In the genomic region with DNA sequence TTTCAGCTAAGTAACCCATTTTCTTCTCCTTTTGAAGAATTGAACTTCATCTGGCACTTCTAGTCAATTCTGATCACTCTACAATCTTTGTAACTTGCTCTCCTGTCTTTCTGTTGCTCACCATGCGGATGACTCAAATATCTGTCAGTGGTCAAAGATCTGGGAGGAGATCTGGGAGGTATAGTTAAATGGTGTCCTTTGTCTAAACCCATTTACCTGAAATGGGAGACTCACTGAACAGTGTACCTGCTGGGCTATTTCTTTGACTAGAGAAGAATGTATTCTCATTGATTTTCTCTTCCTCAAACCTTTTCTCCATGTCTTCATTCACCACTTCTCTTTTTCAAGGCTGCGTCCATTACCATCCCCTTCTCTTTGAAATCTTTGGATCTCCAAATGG, we compare ENCODE assay signal across 30 cellular contexts. TPM values are rescaled to one million over a fixed set of nuclear protein-coding genes. Genes with fewer than 3 reads are reported as not detected.
"Had no signal": no experiment of that assay in that cellular context is flagged by ENCODE, and none has a peak within 500 bp of the region (broad histone marks: within the 10 kb centered on the region; RNA-seq: fewer than 3 reads in every experiment).

No MANE protein-coding gene starts in this region.

- H3K4me3 ChIP-seq: adrenal gland, MG63, SJCRH30 had no signal

- DNase-seq: activated CD4-positive, alpha-beta T cell treated with anti-CD3 and anti-CD28 coated beads for 4 hours; activated CD8-positive, alpha-beta memory T cell treated with anti-CD3 and anti-CD28 coated beads, Interleukin-2, amount 50 U/mL, for 4 hours; activated CD8-positive, alpha-beta T cell treated with anti-CD3 and anti-CD28 coated beads for 36 hours; activated gamma-delta T cell treated with Interleukin-2 at 50 U/mL for 16 hours; activated naive CD4-positive, alpha-beta T cell treated with anti-CD3 and anti-CD28 coated beads, Interleukin-2, amount 10 ng/mL, durations not matched to agents 7 days and 5 days; activated naive CD8-positive, alpha-beta T cell treated with anti-CD3 and anti-CD28 coated beads, Interleukin-2, amount 10 ng/mL, durations not matched to agents 7 days and 5 days; activated T-cell treated with anti-CD3 and anti-CD28 coated beads, Interleukin-2, amount 50 U/mL, for 72 hours; adrenal gland; anterior cingulate cortex; central memory CD4-positive, alpha-beta T cell; MG63; MV-4-11; NCI-H1092 treated with DMSO at 0.1 percent for 48 hours; NCI-H1417 treated with DMSO at 0.1 percent for 48 hours; NCI-H187; NCI-H2081 treated with DMSO at 0.1 percent for 48 hours; NCI-H2171 treated with DMSO at 0.1 percent for 48 hours; NCI-H226; NCI-H526; NCI-H82; RPMI8226; SJCRH30; SK-N-SH; T-helper 1 cell; WERI-Rb-1 had no signal

- ATAC-seq: activated CD4-positive, CD25-positive, alpha-beta regulatory T cell treated with anti-CD3 and anti-CD28 coated beads, Interleukin-2, amount 50 U/mL, for 24 hours; activated CD8-positive, alpha-beta T cell treated with anti-CD3 and anti-CD28 coated beads for 36 hours; activated T-cell treated with anti-CD3 and anti-CD28 coated beads, Interleukin-2, amount 50 U/mL, for 72 hours; Panc1; Right ventricle myocardium inferior had no signal

RNA-seq across cellular contexts. Expression of gene PCLO, which starts 42.0 kb away (rescaled TPM):
- total RNA-seq: activated CD8-positive, alpha-beta T cell treated with anti-CD3 and anti-CD28 coated beads for 36 hours; activated naive CD8-positive, alpha-beta T cell treated with anti-CD3 and anti-CD28 coated beads, Interleukin-2, amount 10 ng/mL, durations not matched to agents 7 days and 5 days; activated T-helper 2 cell treated with anti-CD3 and anti-CD28 coated beads, Interferon-gamma antibody, Interleukin-2, Interleukin-4, amounts not matched to agents 10 μg/mL and 5 μg/mL and 100 μg/mL, durations not matched to agents 14 hours and 24 hours and 36 hours; T-helper 2 cell treated with Interferon-gamma antibody and Interleukin-4, amounts not matched to agents 100 ng/mL and 5 ng/mL, for 36 hours had no signal
